In the genomic region with DNA sequence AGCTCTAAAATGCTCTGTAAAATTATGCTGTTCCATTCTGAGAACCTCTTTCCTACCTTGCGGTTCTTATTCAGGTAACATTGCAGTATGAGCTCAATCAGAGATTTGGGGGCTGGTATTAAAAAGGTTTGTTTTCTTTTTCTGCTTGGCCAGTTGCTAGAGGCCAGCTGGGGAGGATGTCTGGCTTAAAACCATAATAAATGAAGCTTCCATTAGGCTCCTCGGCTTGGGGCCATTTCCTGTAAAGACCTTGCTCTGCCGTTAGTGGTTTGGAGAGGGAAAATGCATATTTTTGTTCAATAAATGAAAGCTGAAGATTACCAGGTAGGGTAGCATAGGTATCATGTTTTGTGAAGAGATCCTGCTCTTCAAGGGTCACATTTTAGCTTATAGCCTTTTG, we compare ENCODE assay signal across 15 cellular contexts. TPM values are rescaled to one million over a fixed set of nuclear protein-coding genes. Genes with fewer than 3 reads are reported as not detected.
DNase-seq lines count a peak whose midpoint lies in the region; ATAC-seq and TF ChIP-seq lines count a peak whose summit lies in the region.
"Had no signal": no experiment of that assay in that cellular context is flagged by ENCODE, and none has a peak within 500 bp of the region (broad histone marks: within the 10 kb centered on the region; RNA-seq: fewer than 3 reads in every experiment).

No MANE protein-coding gene starts in this region.

- POLR2A ChIA-PET in SK-N-SH (lab: Yijun Ruan, JAX): interaction anchor here (0.6 kb wide), 1 partner anchor 45 kb away, joined by 3 read pairs; no protein-coding TSS in a partner anchor

- peak overlapping the region in 1 of 2 experiments; percentile 94; a peak in 2 of 4 replicates for H3K27ac ChIP-seq in SK-N-SH (ENCODE audit: low read depth in 2 of 2, low read length in 1 of 2)
- H3K27ac ChIP-seq in Karpas-422 (ENCODE audit: low read length): peak overlapping the region; percentile 55
- no peak overlapping the region for H3K27ac ChIP-seq in trophoblast cell (ENCODE audit: low read depth, low read length)
- H3K27ac ChIP-seq: colonic mucosa had no signal

- H2BK12ac ChIP-seq in trophoblast cell (ENCODE audit: low read length): no peak overlapping the region

- no peak overlapping the region for H3K4me2 ChIP-seq in SK-N-SH
- peak overlapping the region; percentile 23 for H3K4me2 ChIP-seq in Karpas-422 (ENCODE audit: low read depth, low read length, poor library complexity, severe bottlenecking)
- no peak overlapping the region for H3K4me2 ChIP-seq in trophoblast cell (ENCODE audit: low read length)

- no peaks in the 10 kb centered on the region for H3F3A ChIP-seq in SK-N-SH (replicated peaks; ENCODE audit: insufficient read depth)

- TF ChIP-seq CTCF in SK-N-SH (IDR thresholded peaks at IDR 0.05) (no peak), nephron (IDR thresholded peaks at IDR 0.05; ENCODE audit: unreplicated experiment in 3 of 3) (no peak)

- ATAC-seq in SK-N-SH treated with all-trans-retinoic acid at 6 μM for 48 hours (no peak), HG02884 (IDR thresholded peaks at IDR 0.05; ENCODE audit: unreplicated experiment) (no peak), HG03139 (IDR thresholded peaks at IDR 0.05; ENCODE audit: unreplicated experiment) (no peak)
- ATAC-seq: CD8-positive, alpha-beta T cell had no signal

- no peaks in the 10 kb centered on the region for H3K27me3 ChIP-seq in SK-N-SH (ENCODE audit: insufficient read depth)
- no peaks in the 10 kb centered on the region for H3K27me3 ChIP-seq in Karpas-422 (ENCODE audit: low read length)
- no peaks in the 10 kb centered on the region for H3K27me3 ChIP-seq in trophoblast cell (ENCODE audit: insufficient read depth, low read length)
- H3K27me3 ChIP-seq: colonic mucosa, Peyer's patch had no signal

- H3K9ac ChIP-seq in SK-N-SH: no peak overlapping the region
- H3K9ac ChIP-seq in Karpas-422 (ENCODE audit: low read length): no peak overlapping the region
- no peak overlapping the region for H3K9ac ChIP-seq in trophoblast cell (ENCODE audit: low read length)

- intact Hi-C loops in activated T-helper 2 cell treated with anti-CD3 and anti-CD28 coated beads, Interferon-gamma antibody, Interleukin-2, Interleukin-4, amounts not matched to agents 10 μg/mL and 5 μg/mL and 100 μg/mL, durations not matched to agents 14 hours and 24 hours and 36 hours (cut with micrococcal nuclease): loop anchor here (2.0 to 5.0 kb wide), 2 partner anchors 14 to 54 kb away; partner anchors contain the start of gene MCTP2

- peak overlapping the region; percentile 94 for H3K27ac Mint-ChIP-seq in activated T-helper 2 cell treated with anti-CD3 and anti-CD28 coated beads, Interferon-gamma antibody, Interleukin-2, Interleukin-4, amounts not matched to agents 10 μg/mL and 5 μg/mL and 100 μg/mL, durations not matched to agents 14 hours and 24 hours and 36 hours
- peak overlapping the region; percentile 73 to 88 (median 87) for H3K27ac Mint-ChIP-seq in nephron
- H3K27ac Mint-ChIP-seq: CD8-positive, alpha-beta T cell had no signal

- H3K4ac ChIP-seq in trophoblast cell (ENCODE audit: low read depth, low read length): no peak overlapping the region

- WGBS in SK-N-SH (ENCODE audit: low lambda C conversion rate): 9% methylated on average over 3 of the region's 3 CpGs
- WGBS in trophoblast cell (ENCODE audit: extremely low coverage, insufficient coverage, insufficient read length): no CpG with 5 or more reads among the region's 3 CpGs

- peaks cover 67% of the 10 kb centered on the region for H3K4me1 Mint-ChIP-seq in activated T-helper 2 cell treated with anti-CD3 and anti-CD28 coated beads, Interferon-gamma antibody, Interleukin-2, Interleukin-4, amounts not matched to agents 10 μg/mL and 5 μg/mL and 100 μg/mL, durations not matched to agents 14 hours and 24 hours and 36 hours (ENCODE audit: low read depth)
- peaks cover 23% of the 10 kb centered on the region for H3K4me1 Mint-ChIP-seq in nephron

- no peaks in the 10 kb centered on the region for H3K27me3 Mint-ChIP-seq in activated T-helper 2 cell treated with anti-CD3 and anti-CD28 coated beads, Interferon-gamma antibody, Interleukin-2, Interleukin-4, amounts not matched to agents 10 μg/mL and 5 μg/mL and 100 μg/mL, durations not matched to agents 14 hours and 24 hours and 36 hours (ENCODE audit: low read depth)
- no peaks in the 10 kb centered on the region for H3K27me3 Mint-ChIP-seq in nephron (ENCODE audit: low read depth)

- no peak for TF ChIP-seq RAD21 in SK-N-SH (IDR thresholded peaks at IDR 0.05; ENCODE audit: low read length)

- H3K79me2 ChIP-seq in SK-N-SH (ENCODE audit: insufficient read depth) (no peaks in the 10 kb centered on the region), Karpas-422 (ENCODE audit: low read length) (peaks cover 78% of the 10 kb centered on the region), trophoblast cell (ENCODE audit: control insufficient read depth, insufficient read depth, low read length, poor library complexity) (no peaks in the 10 kb centered on the region)

- H4K8ac ChIP-seq in trophoblast cell (ENCODE audit: low read depth, low read length): no peak overlapping the region

- H3K4me1 ChIP-seq in SK-N-SH (ENCODE audit: control insufficient read depth in 1 of 2, insufficient read depth in 2 of 2, low read depth in 1 of 2, low read length in 1 of 2) (peaks cover 0 to 22% of the 10 kb centered on the region in 2 experiments; a peak in 2 of 4 replicates), Karpas-422 (ENCODE audit: low read length) (peaks cover 63% of the 10 kb centered on the region), trophoblast cell (ENCODE audit: control insufficient read depth in 1 of 2, insufficient read depth in 2 of 2, low read length in 2 of 2) (no peaks in the 10 kb centered on the region)
- H3K4me1 ChIP-seq: colonic mucosa, Peyer's patch had no signal

- no peak overlapping the region for H3K14ac ChIP-seq in trophoblast cell (ENCODE audit: low read length)

- H3K9me3 Mint-ChIP-seq in activated T-helper 2 cell treated with anti-CD3 and anti-CD28 coated beads, Interferon-gamma antibody, Interleukin-2, Interleukin-4, amounts not matched to agents 10 μg/mL and 5 μg/mL and 100 μg/mL, durations not matched to agents 14 hours and 24 hours and 36 hours: peaks cover 31% of the 10 kb centered on the region
- peaks cover 26% of the 10 kb centered on the region for H3K9me3 Mint-ChIP-seq in nephron

- H3K23ac ChIP-seq in trophoblast cell (ENCODE audit: low read length): no peak overlapping the region

- no peak overlapping the region for H2BK120ac ChIP-seq in trophoblast cell (ENCODE audit: insufficient read depth, low read length, poor library complexity)

- H3K18ac ChIP-seq in trophoblast cell (ENCODE audit: low read length): no peak overlapping the region

- no peak overlapping the region for H2AK5ac ChIP-seq in trophoblast cell (ENCODE audit: low read length)

- peak in 1 of 2 experiments; percentile 24; a peak in 1 of 4 replicates for TF ChIP-seq EP300 in SK-N-SH (IDR thresholded peaks at IDR 0.05; ENCODE audit: borderline replicate concordance in 1 of 2, low read depth in 1 of 2, low read length in 1 of 2)

- H3K4me3 ChIP-seq in SK-N-SH (ENCODE audit: low read depth in 2 of 2, low read length in 1 of 2): no peak overlapping the region
- H3K4me3 ChIP-seq in Karpas-422 (ENCODE audit: low read length): no peak overlapping the region
- no peak overlapping the region for H3K4me3 ChIP-seq in trophoblast cell (ENCODE audit: low read depth, low read length)
- H3K4me3 ChIP-seq: colonic mucosa, lung, Peyer's patch had no signal

- H3K36me3 ChIP-seq in SK-N-SH (replicated peaks in 1 of 2; ENCODE audit: control insufficient read depth in 1 of 2, insufficient read depth in 2 of 2, low read length in 1 of 2) (no peaks in the 10 kb centered on the region), Karpas-422 (ENCODE audit: insufficient read depth, low read length) (peaks cover 13% of the 10 kb centered on the region; the same call in 1 of the 2 replicates), trophoblast cell (ENCODE audit: control insufficient read depth in 1 of 2, insufficient read depth in 2 of 2, low read length in 2 of 2) (no peaks in the 10 kb centered on the region)
- H3K36me3 ChIP-seq: colonic mucosa, Peyer's patch had no signal

- DNase-seq in SK-N-SH (peak; percentile 33), Karpas-422 (no peak), trophoblast cell (no peak)
- no peak for DNase-seq in activated T-helper 2 cell treated with anti-CD3 and anti-CD28 coated beads, Interferon-gamma antibody, Interleukin-2, Interleukin-4, amounts not matched to agents 10 μg/mL and 5 μg/mL and 100 μg/mL, durations not matched to agents 14 hours and 24 hours and 36 hours (ENCODE audit: low spot score)
- DNase-seq: 8988T; CD8-positive, alpha-beta T cell; colonic mucosa; HCEC 1CT; NCI-H1417; Peyer's patch had no signal

- H3K9me2 ChIP-seq in SK-N-SH (no peaks in the 10 kb centered on the region), Karpas-422 (replicated peaks; ENCODE audit: insufficient read depth, low read length) (no peaks in the 10 kb centered on the region)

- H3K9me3 ChIP-seq in SK-N-SH (peaks cover 4% of the 10 kb centered on the region; the same call in 1 of the 2 replicates), Karpas-422 (ENCODE audit: low read length) (no peaks in the 10 kb centered on the region; the same call in 1 of the 2 replicates), trophoblast cell (ENCODE audit: insufficient read depth, low read depth, low read length) (no peaks in the 10 kb centered on the region)
- H3K9me3 ChIP-seq: colonic mucosa, Peyer's patch had no signal

- H3K79me1 ChIP-seq in trophoblast cell (ENCODE audit: low read length): no peaks in the 10 kb centered on the region

- no peak overlapping the region for H4K91ac ChIP-seq in trophoblast cell (ENCODE audit: low read depth, low read length)

- H2AFZ ChIP-seq in SK-N-SH (ENCODE audit: low read depth) (no peak overlapping the region), Karpas-422 (ENCODE audit: low read length) (no peak overlapping the region), trophoblast cell (ENCODE audit: insufficient read depth, low read length, poor library complexity) (no peak overlapping the region)

- H4K20me1 ChIP-seq in SK-N-SH (ENCODE audit: insufficient read depth) (no peaks in the 10 kb centered on the region), Karpas-422 (ENCODE audit: insufficient read depth, low read depth, low read length) (no peaks in the 10 kb centered on the region)

- peak overlapping the region; percentile 1 for H3K4me3 Mint-ChIP-seq in activated T-helper 2 cell treated with anti-CD3 and anti-CD28 coated beads, Interferon-gamma antibody, Interleukin-2, Interleukin-4, amounts not matched to agents 10 μg/mL and 5 μg/mL and 100 μg/mL, durations not matched to agents 14 hours and 24 hours and 36 hours (ENCODE audit: low read depth)
- H3K4me3 Mint-ChIP-seq in nephron: no peak overlapping the region
- H3K4me3 Mint-ChIP-seq: CD8-positive, alpha-beta T cell had no signal

- H4K12ac ChIP-seq in trophoblast cell (ENCODE audit: low read depth, low read length): no peak overlapping the region

- CTCF ChIA-PET in SK-N-SH (lab: Yijun Ruan, JAX): interaction anchor here (1.6 to 6.4 kb wide), 2 partner anchors 15 to 37 kb away, joined by 4 to 34 read pairs; no protein-coding TSS in a partner anchor

- no peak overlapping the region for H2BK5ac ChIP-seq in trophoblast cell (ENCODE audit: low read depth, low read length, poor library complexity)

- peaks cover 81% of the 10 kb centered on the region for H3K36me3 Mint-ChIP-seq in activated T-helper 2 cell treated with anti-CD3 and anti-CD28 coated beads, Interferon-gamma antibody, Interleukin-2, Interleukin-4, amounts not matched to agents 10 μg/mL and 5 μg/mL and 100 μg/mL, durations not matched to agents 14 hours and 24 hours and 36 hours (ENCODE audit: low read depth)
- H3K36me3 Mint-ChIP-seq in nephron (ENCODE audit: low read depth): no peaks in the 10 kb centered on the region

RNA-seq across cellular contexts. Expression of gene MCTP2, which starts 55.2 kb away (rescaled TPM):
- 0.26 and 0.52 TPM in 2 replicates for polyA plus RNA-seq in SK-N-SH (2012; rRNA removed)
- 0.13 and 0.38 TPM in 2 replicates for polyA plus RNA-seq in SK-N-SH (2012; cell fraction: cytosol; rRNA removed)
- polyA plus RNA-seq in SK-N-SH (2012; cell fraction: nucleus; rRNA removed): 0.23 and 0.82 TPM in 2 replicates
- 42.0 and 58.9 TPM in 2 replicates for total RNA-seq in Karpas-422 (2014; rRNA removed; shearing (Covaris generic); ENCODE audit: low replicate concordance)
- 91.5 and 93.2 TPM in 2 replicates for total RNA-seq in activated T-helper 2 cell treated with anti-CD3 and anti-CD28 coated beads, Interferon-gamma antibody, Interleukin-2, Interleukin-4, amounts not matched to agents 10 μg/mL and 5 μg/mL and 100 μg/mL, durations not matched to agents 14 hours and 24 hours and 36 hours
- polyA plus RNA-seq in trophoblast cell (2013): 3.0 and 3.3 TPM in 2 replicates
